Comparison of ENCODE assay signal across 10 cellular contexts in genomic region chr17:59762022-59762825, GRCh38. TPM values are rescaled to one million over a fixed set of nuclear protein-coding genes. Genes with fewer than 3 reads are reported as not detected.
DNase-seq lines count a peak whose midpoint lies in the region; ATAC-seq, FAIRE-seq and TF ChIP-seq lines count a peak whose summit lies in the region.
"Had no signal": no experiment of that assay in that cellular context is flagged by ENCODE, and none has a peak within 500 bp of the region (broad histone marks: within the 10 kb centered on the region; RNA-seq: fewer than 3 reads in every experiment).

No MANE protein-coding gene starts in this region.

- POLR2A ChIA-PET in HepG2 (lab: Yijun Ruan, JAX): interaction anchor here (0.8 to 2.8 kb wide), 9 partner anchors 8 to 91 kb away, joined by 4 to 22 read pairs (median 6); no protein-coding TSS in a partner anchor
- POLR2A ChIA-PET in activated CD4-positive, alpha-beta memory T cell treated with anti-CD3 and anti-CD28 coated beads for 36 hours (lab: Charles Lee): interaction anchor here (0.9 to 9.0 kb wide), 10 partner anchors 9 to 88 kb away, joined by 3 to 242 read pairs (median 10); partner anchors contain the start of genes PTRH2 and VMP1

- H3K4me3 ChIP-seq in HepG2 (replicated peaks in 1 of 3; ENCODE audit: insufficient read depth in 1 of 3, low read depth in 2 of 3, low read length in 3 of 3) (peak overlapping the region in 1 of 3 experiments; percentile 0; a peak in 1 of 6 replicates), right lobe of liver (no peak overlapping the region), upper lobe of right lung (no peak overlapping the region)

- H3K9me3 ChIP-seq in HepG2 (ENCODE audit: low read length): no peaks in the 10 kb centered on the region
- H3K9me3 ChIP-seq in right lobe of liver: no peaks in the 10 kb centered on the region
- no peaks in the 10 kb centered on the region for H3K9me3 ChIP-seq in upper lobe of right lung

- in situ Hi-C loops in HepG2 (cut with HindIII; ENCODE audit: extremely low pct_ligation_motif_present, low pct_unique_long_range_greater_than_20kb): no loop called here

- H3K27me3 ChIP-seq in HepG2 (ENCODE audit: control insufficient read depth in 1 of 2, insufficient read depth in 2 of 2, low read length in 2 of 2): no peaks in the 10 kb centered on the region
- H3K27me3 ChIP-seq in right lobe of liver: no peaks in the 10 kb centered on the region
- H3K27me3 ChIP-seq in upper lobe of right lung: no peaks in the 10 kb centered on the region

- no peaks in the 10 kb centered on the region for H3K27me3 Mint-ChIP-seq in activated CD4-positive, alpha-beta memory T cell treated with anti-CD3 and anti-CD28 coated beads for 36 hours

- TF ChIP-seq POLR2A in HepG2 (IDR thresholded peaks at IDR 0.05; ENCODE audit: insufficient read depth in 1 of 2, low read depth in 2 of 2, low read length in 2 of 2) (no peak), right lobe of liver (IDR thresholded peaks at IDR 0.05) (no peak)

- FAIRE-seq in HepG2 (lab: Jason Lieb, UNC): no peak

- H3K27ac Mint-ChIP-seq in activated CD4-positive, alpha-beta memory T cell treated with anti-CD3 and anti-CD28 coated beads for 36 hours: peak overlapping the region; percentile 97

- H3K4me1 Mint-ChIP-seq in activated CD4-positive, alpha-beta memory T cell treated with anti-CD3 and anti-CD28 coated beads for 36 hours (ENCODE audit: low read depth): peaks cover 65% of the 10 kb centered on the region

- ATAC-seq in HepG2 (no peak), right lobe of liver (no peak), upper lobe of right lung (no peak)

- H3K36me3 ChIP-seq in HepG2 (replicated peaks in 1 of 2; ENCODE audit: control insufficient read depth in 1 of 2, insufficient read depth in 2 of 2, low read length in 2 of 2): peaks cover 4 to 30% of the 10 kb centered on the region in 2 experiments; a peak in 4 of 5 replicates
- no peaks in the 10 kb centered on the region for H3K36me3 ChIP-seq in right lobe of liver
- H3K36me3 ChIP-seq in upper lobe of right lung: peaks cover 8% of the 10 kb centered on the region

- H3K4me1 ChIP-seq in HepG2 (ENCODE audit: insufficient read depth, low read length) (peaks cover 42% of the 10 kb centered on the region), right lobe of liver (no peaks in the 10 kb centered on the region), upper lobe of right lung (peaks cover 9% of the 10 kb centered on the region)

- 77% methylated on average over 4 of the region's 4 CpGs for WGBS in HepG2 (ENCODE audit: low lambda C conversion rate)
- WGBS in right lobe of liver (ENCODE audit: insufficient coverage, low coverage, low lambda C conversion rate, missing lambda C conversion rate): 88% methylated on average over 4 of the region's 4 CpGs

- peak overlapping the region; percentile 68 for H3K4me2 ChIP-seq in HepG2 (ENCODE audit: low read depth, low read length)

- H3K9ac ChIP-seq in HepG2 (ENCODE audit: insufficient read depth, low read depth, low read length): peak overlapping the region; percentile 64

- DNase-seq in HepG2 (ENCODE audit: low spot score) (no peak), right lobe of liver (no peak), glomerular visceral epithelial cell (ENCODE audit: extremely low spot score) (peak; percentile 73), upper lobe of right lung (no peak), hypothalamus (lab: John Stamatoyannopoulos, UW) (no peak), NCI-H1417 (lab: John Stamatoyannopoulos, UW) (no peak), NCI-H2196 treated with DMSO at 0.1 percent for 48 hours (lab: John Stamatoyannopoulos, UW; ENCODE audit: unreplicated experiment) (no peak)
- DNase-seq in activated CD4-positive, alpha-beta memory T cell treated with anti-CD3 and anti-CD28 coated beads for 36 hours: peak; percentile 24
- DNase-seq: amniotic stem cell, NCI-H774 had no signal

- no peak for TF ChIP-seq EP300 in HepG2 (IDR thresholded peaks at IDR 0.05; ENCODE audit: low read depth in 2 of 2, low read length in 2 of 2)
- no peak for TF ChIP-seq EP300 in HepG2 (CRISPR knock-in tag; IDR thresholded peaks at IDR 0.05; ENCODE audit: borderline replicate concordance)

- H3K27ac ChIP-seq in HepG2 (ENCODE audit: extremely low read length, insufficient read depth, low read length) (peak overlapping the region; percentile 76), right lobe of liver (no peak overlapping the region), upper lobe of right lung (peak overlapping the region; percentile 8)

- H4K20me1 ChIP-seq in HepG2 (ENCODE audit: insufficient read depth, low read length): no peaks in the 10 kb centered on the region

- H2AFZ ChIP-seq in HepG2 (ENCODE audit: low read length): no peak overlapping the region

- H3K79me2 ChIP-seq in HepG2 (ENCODE audit: insufficient read depth, low read length): peaks cover 12% of the 10 kb centered on the region

- TF ChIP-seq CTCF in HepG2 (CRISPR knock-in tag; IDR thresholded peaks at IDR 0.05): no peak
- TF ChIP-seq CTCF in right lobe of liver (IDR thresholded peaks at IDR 0.05): no peak
- TF ChIP-seq CTCF in upper lobe of right lung (IDR thresholded peaks at IDR 0.05): no peak

- peaks cover 7% of the 10 kb centered on the region for H3K9me3 Mint-ChIP-seq in activated CD4-positive, alpha-beta memory T cell treated with anti-CD3 and anti-CD28 coated beads for 36 hours

- BruUV-seq in HepG2 (replicated peaks; lab: Mats Ljungman, UMichigan): no TSS peak

- H3K36me3 Mint-ChIP-seq in activated CD4-positive, alpha-beta memory T cell treated with anti-CD3 and anti-CD28 coated beads for 36 hours: peaks cover 52% of the 10 kb centered on the region

- CTCF ChIA-PET in HepG2 (lab: Yijun Ruan, JAX; ENCODE audit: low intra/inter-chr PET ratio, low total read pairs): no interaction called here
- CTCF ChIA-PET in activated CD4-positive, alpha-beta memory T cell treated with anti-CD3 and anti-CD28 coated beads for 36 hours (lab: Charles Lee): interaction anchor here (0.8 to 3.3 kb wide), 7 partner anchors 9 to 97 kb away, joined by 3 to 28 read pairs (median 5); no protein-coding TSS in a partner anchor

- no peak for TF ChIP-seq RAD21 in HepG2 (CRISPR knock-in tag; IDR thresholded peaks at IDR 0.05)

- intact Hi-C loops in HepG2 (cut with micrococcal nuclease; ENCODE audit: unreplicated experiment) (no loop called here), right lobe of liver (cut with DNase I) (no loop called here), upper lobe of right lung (cut with DNase I) (no loop called here)
- intact Hi-C loops in activated CD4-positive, alpha-beta memory T cell treated with anti-CD3 and anti-CD28 coated beads for 36 hours (cut with micrococcal nuclease): loop anchor here (1.0 kb wide), 3 partner anchors 8 to 67 kb away; no protein-coding TSS in a partner anchor

- H3K4me3 Mint-ChIP-seq in activated CD4-positive, alpha-beta memory T cell treated with anti-CD3 and anti-CD28 coated beads for 36 hours: peak overlapping the region; percentile 66

RNA-seq across cellular contexts. Expression of gene VMP1, which starts 54.8 kb away (rescaled TPM):
- total RNA-seq in HepG2 (2016; rRNA removed; fragmentation: Illumina TruSeq; extraction: Trizol): 80.3 and 186 TPM in 2 replicates
- total RNA-seq in HepG2 (2016; cell fraction: cytosol; rRNA removed; fragmentation: Illumina TruSeq; extraction: Trizol; ENCODE audit: low read depth): 81.7 and 81.9 TPM in 2 replicates
- total RNA-seq in HepG2 (2016; cell fraction: insoluble cytoplasmic fraction; rRNA removed; fragmentation: Illumina TruSeq; extraction: Trizol): 87.6 and 200 TPM in 2 replicates
- total RNA-seq in HepG2 (2016; cell fraction: membrane; rRNA removed; fragmentation: Illumina TruSeq; extraction: Trizol): 64.7 and 72.7 TPM in 2 replicates
- 414 and 436 TPM in 2 replicates for total RNA-seq in HepG2 (2016; cell fraction: nucleus; rRNA removed; fragmentation: Illumina TruSeq; extraction: Trizol)
- 262 and 271 TPM in 2 replicates for polyA plus RNA-seq in HepG2 (2011; rRNA removed)
- polyA plus RNA-seq in HepG2 (2011; cell fraction: cytosol; rRNA removed): 66.8 and 107 TPM in 2 replicates
- 244 and 352 TPM in 2 replicates for polyA plus RNA-seq in HepG2 (2011; cell fraction: nucleus; rRNA removed)
- 151 and 169 TPM in 2 replicates for polyA plus RNA-seq in HepG2 (2012)
- 21.0 and 21.9 TPM in 2 replicates for polyA plus RNA-seq in HepG2 (2016; cell fraction: cytosol; fragmentation: Illumina TruSeq; extraction: Trizol; ENCODE audit: low read depth)
- 78.4 and 81.5 TPM in 2 replicates for polyA plus RNA-seq in HepG2 (2016; cell fraction: insoluble cytoplasmic fraction; fragmentation: Illumina TruSeq; extraction: Trizol; ENCODE audit: low read depth)
- 34.4 and 38.6 TPM in 2 replicates for polyA plus RNA-seq in HepG2 (2016; cell fraction: membrane; fragmentation: Illumina TruSeq; extraction: Trizol; ENCODE audit: low read depth)
- polyA plus RNA-seq in HepG2 (2016; cell fraction: nucleus; fragmentation: Illumina TruSeq; extraction: Trizol; ENCODE audit: insufficient read depth, low read depth): 277 and 292 TPM in 2 replicates
- 294 and 406 TPM in 2 replicates for polyA minus RNA-seq in HepG2 (2011; rRNA and poly(A)+ RNA removed; ENCODE audit: low replicate concordance)
- 134 and 182 TPM in 2 replicates for polyA minus RNA-seq in HepG2 (2011; cell fraction: cytosol; rRNA and poly(A)+ RNA removed)
- 788 and 1,143 TPM in 2 replicates for polyA minus RNA-seq in HepG2 (2011; cell fraction: nucleus; rRNA and poly(A)+ RNA removed)
- 100 to 1,000 TPM in 4 of 6 experiments, 10 to 100 TPM in 2; 56.9 to 247 (median 160) TPM for total RNA-seq in right lobe of liver
- total RNA-seq in activated CD4-positive, alpha-beta memory T cell treated with anti-CD3 and anti-CD28 coated beads for 36 hours: 100 to 1,000 TPM; 517 to 553 TPM
- total RNA-seq in upper lobe of right lung: 169 TPM

RNA-seq across cellular contexts. Expression of gene PTRH2, which starts 55.0 kb away (rescaled TPM):
- 48.7 and 67.7 TPM in 2 replicates for total RNA-seq in HepG2 (2016; rRNA removed; fragmentation: Illumina TruSeq; extraction: Trizol)
- total RNA-seq in HepG2 (2016; cell fraction: cytosol; rRNA removed; fragmentation: Illumina TruSeq; extraction: Trizol; ENCODE audit: low read depth): 24.5 and 30.9 TPM in 2 replicates
- 43.2 and 68.2 TPM in 2 replicates for total RNA-seq in HepG2 (2016; cell fraction: insoluble cytoplasmic fraction; rRNA removed; fragmentation: Illumina TruSeq; extraction: Trizol)
- total RNA-seq in HepG2 (2016; cell fraction: membrane; rRNA removed; fragmentation: Illumina TruSeq; extraction: Trizol): 26.1 and 28.8 TPM in 2 replicates
- total RNA-seq in HepG2 (2016; cell fraction: nucleus; rRNA removed; fragmentation: Illumina TruSeq; extraction: Trizol): 57.2 and 59.6 TPM in 2 replicates
- polyA plus RNA-seq in HepG2 (2011; rRNA removed): 73.6 and 83.3 TPM in 2 replicates
- 52.4 and 80.1 TPM in 2 replicates for polyA plus RNA-seq in HepG2 (2011; cell fraction: cytosol; rRNA removed)
- 24.3 and 32.5 TPM in 2 replicates for polyA plus RNA-seq in HepG2 (2011; cell fraction: nucleus; rRNA removed)
- 61.8 and 70.1 TPM in 2 replicates for polyA plus RNA-seq in HepG2 (2012)
- 19.3 and 20.0 TPM in 2 replicates for polyA plus RNA-seq in HepG2 (2016; cell fraction: cytosol; fragmentation: Illumina TruSeq; extraction: Trizol; ENCODE audit: low read depth)
- polyA plus RNA-seq in HepG2 (2016; cell fraction: insoluble cytoplasmic fraction; fragmentation: Illumina TruSeq; extraction: Trizol; ENCODE audit: low read depth): 49.4 and 52.0 TPM in 2 replicates
- 19.4 and 21.2 TPM in 2 replicates for polyA plus RNA-seq in HepG2 (2016; cell fraction: membrane; fragmentation: Illumina TruSeq; extraction: Trizol; ENCODE audit: low read depth)
- polyA plus RNA-seq in HepG2 (2016; cell fraction: nucleus; fragmentation: Illumina TruSeq; extraction: Trizol; ENCODE audit: insufficient read depth, low read depth): 111 and 117 TPM in 2 replicates
- polyA minus RNA-seq in HepG2 (2011; rRNA and poly(A)+ RNA removed; ENCODE audit: low replicate concordance): 40.8 and 45.5 TPM in 2 replicates
- polyA minus RNA-seq in HepG2 (2011; cell fraction: cytosol; rRNA and poly(A)+ RNA removed): 17.2 and 20.3 TPM in 2 replicates
- polyA minus RNA-seq in HepG2 (2011; cell fraction: nucleus; rRNA and poly(A)+ RNA removed): 31.4 and 37.7 TPM in 2 replicates
- 10 to 100 TPM; 13.1 to 50.8 (median 19.7) TPM for total RNA-seq in right lobe of liver
- 10 to 100 TPM; 35.9 TPM for total RNA-seq in activated CD4-positive, alpha-beta memory T cell treated with anti-CD3 and anti-CD28 coated beads for 36 hours
- 19.6 TPM for total RNA-seq in upper lobe of right lung

Comparison
In these comparisons a context has a peak if more than half of its experiments do, and no peak if none do; other contexts are left out.
1. H3K27ac ChIP-seq: peak in HepG2 (single experiment) and upper lobe of right lung (single experiment); none in right lobe of liver (0 of 3).
2. DNase-seq: peak in activated CD4-positive, alpha-beta memory T cell treated with anti-CD3 and anti-CD28 coated beads for 36 hours (single experiment) and glomerular visceral epithelial cell (single experiment); none in HepG2 (single experiment), right lobe of liver (0 of 3), upper lobe of right lung (single experiment), hypothalamus (0 of 51), NCI-H1417 (0 of 3) and NCI-H2196 treated with DMSO at 0.1 percent for 48 hours (single experiment).